In genomic region chr10:21614000-21614399, GRCh38 we compare ENCODE assay signal across 23 cellular contexts.
DNase-seq lines count a peak whose midpoint lies in the region; ATAC-seq, FAIRE-seq and TF ChIP-seq lines count a peak whose summit lies in the region.
"Had no signal": no experiment of that assay in that cellular context is flagged by ENCODE, and none has a peak within 500 bp of the region (broad histone marks: within the 10 kb centered on the region; RNA-seq: fewer than 3 reads in every experiment).

No MANE protein-coding gene starts in this region.

- peak in 1 of 3 donors; percentile 24 for DNase-seq in CD4-positive, CD25-positive, alpha-beta regulatory T cell
- no peak for DNase-seq in CD8-positive, alpha-beta T cell
- DNase-seq in GM12878 (ENCODE audit: low read depth, low spot score): no peak
- no peak for DNase-seq in frontal cortex (ENCODE audit: low spot score in 2 of 2)
- no peak for DNase-seq in sciatic nerve (ENCODE audit: low spot score)
- DNase-seq in Right ventricle myocardium superior: no peak
- no peak for DNase-seq in DMS79 (lab: John Stamatoyannopoulos, UW)
- DNase-seq: ACHN, AML-193, Calu3, Kasumi-1, NCI-H1930, NCI-H2171, NCI-H446, NCI-H69, SHP77, SK-N-SH had no signal

- intact Hi-C loops in CD8-positive, alpha-beta T cell (cut with DNase I, micrococcal nuclease): no loop called here
- intact Hi-C loops in GM12878 (cut with micrococcal nuclease; ENCODE audit: unreplicated experiment) (no loop called here), sciatic nerve (cut with DNase I) (no loop called here), Right ventricle myocardium superior (cut with DNase I) (no loop called here)

- FAIRE-seq in GM12878 (lab: Jason Lieb, UNC) (no peak), frontal cortex (lab: Jason Lieb, UNC) (no peak)
- FAIRE-seq: H54, HTR-8/SVneo, RCC 7860 had no signal

- H3K27me3 ChIP-seq in CD4-positive, CD25-positive, alpha-beta regulatory T cell (ENCODE audit: control insufficient read depth, insufficient read depth, low read length): no peaks in the 10 kb centered on the region
- H3K27me3 ChIP-seq in CD8-positive, alpha-beta T cell (ENCODE audit: insufficient read depth, low read length): no peaks in the 10 kb centered on the region
- no peaks in the 10 kb centered on the region for H3K27me3 ChIP-seq in GM12878 (replicated peaks in 1 of 2; ENCODE audit: control insufficient read depth in 2 of 2, insufficient read depth in 2 of 2, low read length in 1 of 2)

- no TSS peak for BruUV-seq in GM12878 (replicated peaks; lab: Mats Ljungman, UMichigan)

- peaks cover 4% of the 10 kb centered on the region for H3K36me3 ChIP-seq in CD4-positive, CD25-positive, alpha-beta regulatory T cell (ENCODE audit: control insufficient read depth, insufficient read depth, low read length)
- no peaks in the 10 kb centered on the region for H3K36me3 ChIP-seq in CD8-positive, alpha-beta T cell (ENCODE audit: insufficient read depth, low read length)
- peaks cover 4 to 10% of the 10 kb centered on the region in 2 experiments for H3K36me3 ChIP-seq in GM12878 (ENCODE audit: control insufficient read depth in 2 of 2, insufficient read depth in 2 of 2, low read length in 1 of 2)

- no peaks in the 10 kb centered on the region for H4K20me1 ChIP-seq in GM12878 (ENCODE audit: control insufficient read depth, insufficient read depth)

- H3K4me3 Mint-ChIP-seq in CD4-positive, CD25-positive, alpha-beta regulatory T cell: peak overlapping the region; percentile 11 to 52 (median 32)
- H3K4me3 Mint-ChIP-seq in CD8-positive, alpha-beta T cell: peak overlapping the region; percentile 54
- H3K4me3 Mint-ChIP-seq: CD14-positive monocyte had no signal

- RAD21 ChIA-PET in GM12878 (lab: Charles Lee; ENCODE audit: unreplicated experiment): no interaction called here

- CTCF ChIA-PET in CD8-positive, alpha-beta T cell (lab: Charles Lee): no interaction called here
- CTCF ChIA-PET in GM12878 (lab: Yijun Ruan, JAX): interaction anchor here (0.6 kb wide), 1 partner anchor 336 kb away, joined by 3 read pairs; no protein-coding TSS in a partner anchor

- 0 out of 2 replicates have a peak overlapping the region, but pooled peaks have one; percentile 28 for H3K4me2 ChIP-seq in GM12878 (ENCODE audit: control insufficient read depth, insufficient read depth)
- H3K4me2 ChIP-seq: SK-N-SH had no signal

- in situ Hi-C loops in GM12878 (cut with MboI): no loop called here

- peaks cover 22 to 45% (median 33%) of the 10 kb centered on the region in 4 donors for H3K4me1 Mint-ChIP-seq in CD4-positive, CD25-positive, alpha-beta regulatory T cell
- H3K4me1 Mint-ChIP-seq in CD8-positive, alpha-beta T cell (ENCODE audit: low read depth): peaks cover 28% of the 10 kb centered on the region

- H3K79me2 ChIP-seq in GM12878 (ENCODE audit: control insufficient read depth, insufficient read depth, low read length): peaks cover 7% of the 10 kb centered on the region

- H3K9ac ChIP-seq in GM12878 (ENCODE audit: control insufficient read depth, insufficient read depth, low read length): no peak overlapping the region
- H3K9ac ChIP-seq: SK-N-SH had no signal

- peaks cover 37% of the 10 kb centered on the region for H3K36me3 Mint-ChIP-seq in CD4-positive, CD25-positive, alpha-beta regulatory T cell
- peaks cover 42% of the 10 kb centered on the region for H3K36me3 Mint-ChIP-seq in CD8-positive, alpha-beta T cell

- WGBS in GM12878 (ENCODE audit: insufficient coverage, insufficient replicate concordance, low lambda C conversion rate, missing lambda C conversion rate): 51% methylated on average over 2 of the region's 3 CpGs

- H3K27ac Mint-ChIP-seq in CD4-positive, CD25-positive, alpha-beta regulatory T cell: peak overlapping the region; percentile 21 to 84 (median 69)
- peak overlapping the region; percentile 4 for H3K27ac Mint-ChIP-seq in CD8-positive, alpha-beta T cell
- H3K27ac Mint-ChIP-seq: IgD-negative memory B cell had no signal

- SMC1A ChIA-PET in GM12878 (lab: Charles Lee; ENCODE audit: uncharacterized antibody, unreplicated experiment): interaction anchor here (0.7 kb wide), 1 partner anchor 22 kb away, joined by 3 read pairs; no protein-coding TSS in a partner anchor

- POLR2A ChIA-PET in CD8-positive, alpha-beta T cell (lab: Charles Lee): no interaction called here
- POLR2A ChIA-PET in GM12878 (lab: Charles Lee): interaction anchor here (0.6 kb wide), 1 partner anchor 1368 kb away, joined by 4 read pairs; no protein-coding TSS in a partner anchor

- no peak for TF ChIP-seq POLR2A in GM12878 (IDR thresholded peaks at IDR 0.05; ENCODE audit: low read depth, low read length)

- no peaks in the 10 kb centered on the region for H3K27me3 Mint-ChIP-seq in CD4-positive, CD25-positive, alpha-beta regulatory T cell
- H3K27me3 Mint-ChIP-seq in CD8-positive, alpha-beta T cell (ENCODE audit: low read depth): no peaks in the 10 kb centered on the region
- H3K27me3 Mint-ChIP-seq: IgD-negative memory B cell had no signal

- peaks cover 9% of the 10 kb centered on the region for H3K4me1 ChIP-seq in CD4-positive, CD25-positive, alpha-beta regulatory T cell (ENCODE audit: control insufficient read depth, insufficient read depth, low read length, poor library complexity, severe bottlenecking)
- peaks cover 4% of the 10 kb centered on the region for H3K4me1 ChIP-seq in CD8-positive, alpha-beta T cell (ENCODE audit: insufficient read depth, low read length)
- H3K4me1 ChIP-seq in GM12878 (ENCODE audit: control insufficient read depth, insufficient read depth, low read length): peaks cover 6% of the 10 kb centered on the region

- TF ChIP-seq EP300 in GM12878 (IDR thresholded peaks at IDR 0.05; ENCODE audit: borderline replicate concordance in 1 of 2, control insufficient read depth in 1 of 2, low read depth in 2 of 2, low read length in 2 of 2): no peak

- no peaks in the 10 kb centered on the region for H3K9me3 ChIP-seq in CD4-positive, CD25-positive, alpha-beta regulatory T cell (ENCODE audit: control insufficient read depth in 2 of 2, low read length in 2 of 2)
- H3K9me3 ChIP-seq in CD8-positive, alpha-beta T cell (ENCODE audit: low read length): no peaks in the 10 kb centered on the region
- peaks cover under 1% of the 10 kb centered on the region for H3K9me3 ChIP-seq in GM12878 (replicated peaks; ENCODE audit: control insufficient read depth, insufficient read depth, low read length)
- H3K9me3 ChIP-seq: SK-N-SH had no signal

- TF ChIP-seq CTCF in CD8-positive, alpha-beta T cell (IDR thresholded peaks at IDR 0.05): no peak
- TF ChIP-seq CTCF in GM12878 (IDR thresholded peaks at IDR 0.05 in 2 of 3, conservative IDR thresholded peaks at IDR 0.05 in 1 of 3; ENCODE audit: control insufficient read depth in 2 of 3, extremely low read depth in 1 of 3, insufficient read depth in 1 of 3, low read depth in 3 of 3, low read length in 3 of 3): no peak

- H3K9me3 Mint-ChIP-seq in CD4-positive, CD25-positive, alpha-beta regulatory T cell: no peaks in the 10 kb centered on the region
- no peaks in the 10 kb centered on the region for H3K9me3 Mint-ChIP-seq in CD8-positive, alpha-beta T cell
- H3K9me3 Mint-ChIP-seq: IgD-negative memory B cell had no signal

- H2AFZ ChIP-seq in GM12878 (ENCODE audit: control insufficient read depth, low read depth, low read length): no peak overlapping the region

- TF ChIP-seq RAD21 in GM12878 (IDR thresholded peaks at IDR 0.05; ENCODE audit: insufficient read depth, low read depth, low read length): no peak

- no peak overlapping the region for H3K27ac ChIP-seq in CD4-positive, CD25-positive, alpha-beta regulatory T cell (ENCODE audit: insufficient read depth, low read length, poor library complexity, severe bottlenecking)
- no peak overlapping the region for H3K27ac ChIP-seq in CD8-positive, alpha-beta T cell (ENCODE audit: low read depth, low read length)
- H3K27ac ChIP-seq in GM12878 (ENCODE audit: control insufficient read depth, insufficient read depth): peak overlapping the region; percentile 51; the same call in 1 of the 2 replicates

- no peak for ATAC-seq in CD4-positive, CD25-positive, alpha-beta regulatory T cell (ENCODE audit: low read depth in 2 of 2)
- ATAC-seq in CD8-positive, alpha-beta T cell: peak; percentile 14
- ATAC-seq in HG03280 (IDR thresholded peaks at IDR 0.05; ENCODE audit: unreplicated experiment) (peak; percentile 53), GM12878 (peak; percentile 61), sciatic nerve (no peak), Right ventricle myocardium superior (ENCODE audit: poor library complexity) (no peak)

- H3K4me3 ChIP-seq in CD4-positive, CD25-positive, alpha-beta regulatory T cell (ENCODE audit: low read depth, low read length): peak overlapping the region; percentile 73
- H3K4me3 ChIP-seq in CD8-positive, alpha-beta T cell (ENCODE audit: low read depth, low read length): no peak overlapping the region
- no peak overlapping the region for H3K4me3 ChIP-seq in GM12878

TF ChIP-seq in GM12878, 131 proteins besides CTCF, POLR2A, EP300 and RAD21 (continues in another document):
- TF ChIP-seq POU2F2 (IDR thresholded peaks at IDR 0.05; ENCODE audit: borderline replicate concordance, low read depth, low read length) (no peak), ZNF384 (IDR thresholded peaks at IDR 0.05; ENCODE audit: borderline replicate concordance, low read depth, low read length) (peak; percentile 74), USF1 (IDR thresholded peaks at IDR 0.05; ENCODE audit: borderline replicate concordance, extremely low read length, insufficient read depth, low read depth, low read length) (no peak)

Comparison
In these comparisons a context has a peak if more than half of its experiments do, and no peak if none do; other contexts are left out.
1. ATAC-seq: peak in CD8-positive, alpha-beta T cell (single experiment), HG03280 (single experiment) and GM12878 (single experiment); none in CD4-positive, CD25-positive, alpha-beta regulatory T cell (0 of 2), sciatic nerve (single experiment) and Right ventricle myocardium superior (single experiment).